ENCODE assay signal across 18 cellular contexts in the genomic region with DNA sequence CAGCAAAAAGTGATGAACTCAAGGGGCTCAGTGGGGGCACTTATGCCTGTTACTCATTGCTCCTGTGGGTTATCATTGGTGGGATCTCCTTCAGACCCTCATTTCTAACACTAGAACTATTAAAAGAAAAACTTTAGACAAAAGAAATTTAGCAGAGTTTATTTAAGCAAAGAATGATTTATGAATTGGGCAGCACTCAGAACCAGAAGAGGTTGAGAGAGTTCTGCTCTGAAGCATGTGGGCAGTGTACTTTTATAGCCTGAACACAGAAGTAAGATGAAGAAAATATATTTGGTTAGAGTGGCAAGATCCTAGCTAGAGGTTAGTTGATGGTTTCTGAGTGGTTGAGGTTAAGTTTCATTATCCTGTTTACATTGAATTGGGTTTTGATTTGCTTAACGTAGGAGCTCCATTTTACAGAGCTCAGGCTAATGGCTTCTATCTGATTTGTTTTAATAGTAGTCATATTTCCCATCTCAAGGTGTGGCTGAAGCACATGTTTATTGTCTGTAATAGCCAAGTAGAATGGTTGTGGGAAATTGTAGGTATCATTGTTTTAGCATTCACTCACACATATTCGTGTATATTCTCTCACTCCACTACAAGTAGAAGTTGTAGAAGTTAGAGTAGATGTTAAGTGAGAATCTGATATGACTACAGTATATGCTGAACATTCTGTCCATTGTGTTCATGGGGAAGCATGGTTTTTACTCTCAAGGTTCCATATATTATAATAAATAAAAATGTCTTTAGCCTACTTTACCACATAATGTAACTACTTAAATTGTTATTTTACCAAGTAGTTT. TPM values are rescaled to one million over a fixed set of nuclear protein-coding genes. Genes with fewer than 3 reads are reported as not detected.
DNase-seq lines count a peak whose midpoint lies in the region; ATAC-seq lines count a peak whose summit lies in the region.
"Had no signal": no experiment of that assay in that cellular context is flagged by ENCODE, and none has a peak within 500 bp of the region (broad histone marks: within the 10 kb centered on the region; RNA-seq: fewer than 3 reads in every experiment).

No MANE protein-coding gene starts in this region.

- H3K36me3 Mint-ChIP-seq in activated T-cell treated with anti-CD3 and anti-CD28 coated beads, Interleukin-2, amount 50 U/mL, for 72 hours (ENCODE audit: insufficient read depth in 2 of 2): peaks cover 20 to 36% of the 10 kb centered on the region in 2 donors
- H3K36me3 Mint-ChIP-seq in T-helper 2 cell treated with Interferon-gamma antibody and Interleukin-4, amounts not matched to agents 5 μg/mL and 100 μg/mL, for 36 hours (ENCODE audit: low read depth): peaks cover 64% of the 10 kb centered on the region
- peaks cover 3% of the 10 kb centered on the region for H3K36me3 Mint-ChIP-seq in central memory CD8-positive, alpha-beta T cell (ENCODE audit: insufficient read depth)
- peaks cover 24 to 48% of the 10 kb centered on the region in 2 donors for H3K36me3 Mint-ChIP-seq in stimulated activated naive B cell treated with anti-CD40 and anti-IgM and Interleukin-4, amounts not matched to agents 10 μg/mL and 1 μg/mL and 100 μg/mL, for 72 hours

- peaks cover 63% of the 10 kb centered on the region for H3K4me1 Mint-ChIP-seq in activated T-cell treated with anti-CD3 and anti-CD28 coated beads, Interleukin-2, amount 50 U/mL, for 72 hours (ENCODE audit: low read depth)
- H3K4me1 Mint-ChIP-seq in T-helper 2 cell treated with Interferon-gamma antibody and Interleukin-4, amounts not matched to agents 5 μg/mL and 100 μg/mL, for 36 hours (ENCODE audit: low read depth): peaks cover 47% of the 10 kb centered on the region
- H3K4me1 Mint-ChIP-seq in central memory CD8-positive, alpha-beta T cell: peaks cover 58% of the 10 kb centered on the region
- peaks cover 33 to 68% of the 10 kb centered on the region in 2 donors for H3K4me1 Mint-ChIP-seq in stimulated activated naive B cell treated with anti-CD40 and anti-IgM and Interleukin-4, amounts not matched to agents 10 μg/mL and 1 μg/mL and 100 μg/mL, for 72 hours

- H3K27me3 Mint-ChIP-seq in activated T-cell treated with anti-CD3 and anti-CD28 coated beads, Interleukin-2, amount 50 U/mL, for 72 hours (ENCODE audit: low read depth): no peaks in the 10 kb centered on the region
- H3K27me3 Mint-ChIP-seq in T-helper 2 cell treated with Interferon-gamma antibody and Interleukin-4, amounts not matched to agents 5 μg/mL and 100 μg/mL, for 36 hours (ENCODE audit: low read depth): no peaks in the 10 kb centered on the region
- no peaks in the 10 kb centered on the region for H3K27me3 Mint-ChIP-seq in central memory CD8-positive, alpha-beta T cell
- H3K27me3 Mint-ChIP-seq in stimulated activated naive B cell treated with anti-CD40 and anti-IgM and Interleukin-4, amounts not matched to agents 10 μg/mL and 1 μg/mL and 100 μg/mL, for 72 hours: no peaks in the 10 kb centered on the region

- peak overlapping the region; percentile 13 for H3K27ac Mint-ChIP-seq in activated T-cell treated with anti-CD3 and anti-CD28 coated beads, Interleukin-2, amount 50 U/mL, for 72 hours
- H3K27ac Mint-ChIP-seq in T-helper 2 cell treated with Interferon-gamma antibody and Interleukin-4, amounts not matched to agents 5 μg/mL and 100 μg/mL, for 36 hours: peak overlapping the region; percentile 18
- no peak overlapping the region for H3K27ac Mint-ChIP-seq in central memory CD8-positive, alpha-beta T cell (ENCODE audit: low read depth)
- H3K27ac Mint-ChIP-seq in stimulated activated naive B cell treated with anti-CD40 and anti-IgM and Interleukin-4, amounts not matched to agents 10 μg/mL and 1 μg/mL and 100 μg/mL, for 72 hours: peak overlapping the region; percentile 9

- peak; percentile 76 to 78 for ATAC-seq in activated T-cell treated with anti-CD3 and anti-CD28 coated beads, Interleukin-2, amount 50 U/mL, for 72 hours (replicated peaks in 1 of 2)
- ATAC-seq in central memory CD8-positive, alpha-beta T cell (replicated peaks; ENCODE audit: extremely low read depth, poor library complexity, severe bottlenecking): peak; percentile 40
- no peak for ATAC-seq in stimulated activated naive B cell treated with anti-CD40 and anti-IgM and Interleukin-4, amounts not matched to agents 10 μg/mL and 1 μg/mL and 100 μg/mL, for 72 hours (replicated peaks)
- no peak for ATAC-seq in GM18498 (IDR thresholded peaks at IDR 0.05; ENCODE audit: unreplicated experiment)
- no peak for ATAC-seq in HG03039 (IDR thresholded peaks at IDR 0.05; ENCODE audit: unreplicated experiment)
- ATAC-seq: left lung had no signal

- H3K9me3 Mint-ChIP-seq in activated T-cell treated with anti-CD3 and anti-CD28 coated beads, Interleukin-2, amount 50 U/mL, for 72 hours: peaks cover 4 to 7% of the 10 kb centered on the region in 2 donors
- H3K9me3 Mint-ChIP-seq in T-helper 2 cell treated with Interferon-gamma antibody and Interleukin-4, amounts not matched to agents 5 μg/mL and 100 μg/mL, for 36 hours: peaks cover 29% of the 10 kb centered on the region
- H3K9me3 Mint-ChIP-seq in central memory CD8-positive, alpha-beta T cell: peaks cover 4% of the 10 kb centered on the region
- peaks cover 4 to 6% of the 10 kb centered on the region in 2 donors for H3K9me3 Mint-ChIP-seq in stimulated activated naive B cell treated with anti-CD40 and anti-IgM and Interleukin-4, amounts not matched to agents 10 μg/mL and 1 μg/mL and 100 μg/mL, for 72 hours

- DNase-seq in activated T-cell treated with anti-CD3 and anti-CD28 coated beads, Interleukin-2, amount 50 U/mL, for 72 hours: no peak
- DNase-seq in activated T-cell treated with anti-CD3 and anti-CD28 coated beads for 4 hours (no peak), RKO (ENCODE audit: low spot score) (no peak)
- no peak for DNase-seq in T-helper 2 cell treated with Interferon-gamma antibody and Interleukin-4, amounts not matched to agents 5 μg/mL and 100 μg/mL, for 36 hours (ENCODE audit: low spot score)
- DNase-seq in central memory CD8-positive, alpha-beta T cell (ENCODE audit: low spot score in 2 of 2): no peak
- DNase-seq in stimulated activated naive B cell treated with anti-CD40 and anti-IgM and Interleukin-4, amounts not matched to agents 10 μg/mL and 1 μg/mL and 100 μg/mL, for 72 hours: no peak
- DNase-seq: aorta; C1 segment of cervical spinal cord; esophagus squamous epithelium; GDM1; left lung; NCI-H2029; NCI-H446 treated with DMSO at 0.1 percent for 48 hours; NK-92 treated with Interleukin-12 subunit alpha and Interleukin-12 subunit beta, amount 100 ng/mL, for 24 hours; SK-N-SH; spleen had no signal

- H3K4me3 Mint-ChIP-seq in activated T-cell treated with anti-CD3 and anti-CD28 coated beads, Interleukin-2, amount 50 U/mL, for 72 hours: peak overlapping the region in 1 of 2 donors; percentile 44
- peak overlapping the region; percentile 2 for H3K4me3 Mint-ChIP-seq in T-helper 2 cell treated with Interferon-gamma antibody and Interleukin-4, amounts not matched to agents 5 μg/mL and 100 μg/mL, for 36 hours
- H3K4me3 Mint-ChIP-seq in central memory CD8-positive, alpha-beta T cell: no peak overlapping the region
- no peak overlapping the region for H3K4me3 Mint-ChIP-seq in stimulated activated naive B cell treated with anti-CD40 and anti-IgM and Interleukin-4, amounts not matched to agents 10 μg/mL and 1 μg/mL and 100 μg/mL, for 72 hours

RNA-seq across cellular contexts. Expression of gene LEMD3, which starts 27.6 kb away (rescaled TPM):
- total RNA-seq in activated T-cell treated with anti-CD3 and anti-CD28 coated beads, Interleukin-2, amount 50 U/mL, for 72 hours: 10 to 100 TPM; 20.2 to 27.3 TPM

Comparison
In these comparisons a context has a peak if more than half of its experiments do, and no peak if none do; other contexts are left out.
1. ATAC-seq: peak in activated T-cell treated with anti-CD3 and anti-CD28 coated beads, Interleukin-2, amount 50 U/mL, for 72 hours (2 of 2) and central memory CD8-positive, alpha-beta T cell (single experiment); none in stimulated activated naive B cell treated with anti-CD40 and anti-IgM and Interleukin-4, amounts not matched to agents 10 μg/mL and 1 μg/mL and 100 μg/mL, for 72 hours (0 of 2), GM18498 (single experiment) and HG03039 (single experiment).